Comparison of ENCODE assay signal across 1 cellular context in the genomic region with DNA sequence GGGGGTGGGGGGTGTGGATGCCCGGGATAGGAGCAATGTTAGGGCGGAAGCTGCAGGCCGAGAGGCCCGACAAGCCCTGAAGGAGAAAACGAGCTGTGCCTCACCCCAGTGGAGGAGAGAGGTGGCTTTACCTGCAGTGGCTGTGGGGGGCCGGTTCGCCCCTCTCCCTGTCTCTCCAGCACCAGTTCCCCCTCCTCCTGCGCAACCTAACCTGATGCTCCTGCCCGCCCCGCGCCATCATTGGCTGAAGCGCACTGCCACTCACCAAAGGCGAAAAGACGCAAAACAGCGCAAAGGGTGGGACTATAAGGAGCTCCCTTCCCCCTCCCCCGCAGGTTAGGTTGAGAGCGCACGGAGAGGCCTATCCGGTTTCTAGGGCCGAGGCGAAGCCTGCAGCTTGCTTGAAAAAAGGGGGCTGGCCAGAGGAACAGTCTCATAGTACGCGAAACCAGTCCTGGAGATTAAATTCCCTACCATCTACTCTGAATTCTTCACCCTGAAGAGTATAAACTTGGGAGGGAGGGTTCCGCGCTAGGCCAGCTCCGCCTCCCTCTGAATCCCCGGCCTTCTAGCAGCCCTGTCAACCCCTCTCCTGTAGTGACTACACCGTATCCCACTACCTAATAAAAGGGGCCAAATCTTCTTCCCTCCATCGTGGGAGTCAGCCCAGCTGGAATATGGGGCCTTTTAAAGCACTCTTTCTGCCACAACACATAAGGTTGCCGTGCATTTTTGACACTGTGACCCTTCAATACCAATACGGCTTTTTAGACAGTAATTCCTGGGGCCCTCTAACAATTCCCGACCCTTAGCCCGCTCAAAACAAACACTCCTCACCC.
TF ChIP-seq lines count a peak whose summit lies in the region.

No MANE protein-coding gene starts in this region.

TF ChIP-seq in HepG2, 621 proteins besides CTCF, POLR2A, EP300 and RAD21 (continued from another document and continues in another):
- TF ChIP-seq, protein P1, sequence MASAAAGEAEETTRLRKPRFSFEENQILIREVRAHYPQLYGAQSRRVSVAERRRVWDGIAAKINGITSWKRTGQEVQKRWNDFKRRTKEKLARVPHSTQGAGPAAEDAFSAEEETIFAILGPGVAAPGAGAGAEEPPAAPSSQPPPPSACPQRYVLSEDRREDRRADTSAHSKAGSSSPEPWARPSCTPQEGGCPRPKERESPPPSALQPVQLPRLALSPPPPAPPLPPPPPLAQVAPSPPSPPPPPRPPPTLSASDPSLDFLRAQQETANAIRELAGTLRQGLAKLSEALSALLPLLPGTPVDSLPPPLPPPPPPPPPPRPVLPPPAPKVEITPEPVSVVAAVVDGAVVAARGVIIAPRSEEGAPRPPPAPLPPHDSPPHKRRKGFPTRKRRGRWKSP (CRISPR knock-in tag; IDR thresholded peaks at IDR 0.05) = peak; percentile 87
- TF ChIP-seq, protein P2, sequence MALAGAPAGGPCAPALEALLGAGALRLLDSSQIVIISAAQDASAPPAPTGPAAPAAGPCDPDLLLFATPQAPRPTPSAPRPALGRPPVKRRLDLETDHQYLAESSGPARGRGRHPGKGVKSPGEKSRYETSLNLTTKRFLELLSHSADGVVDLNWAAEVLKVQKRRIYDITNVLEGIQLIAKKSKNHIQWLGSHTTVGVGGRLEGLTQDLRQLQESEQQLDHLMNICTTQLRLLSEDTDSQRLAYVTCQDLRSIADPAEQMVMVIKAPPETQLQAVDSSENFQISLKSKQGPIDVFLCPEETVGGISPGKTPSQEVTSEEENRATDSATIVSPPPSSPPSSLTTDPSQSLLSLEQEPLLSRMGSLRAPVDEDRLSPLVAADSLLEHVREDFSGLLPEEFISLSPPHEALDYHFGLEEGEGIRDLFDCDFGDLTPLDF (CRISPR knock-in tag; IDR thresholded peaks at IDR 0.05) = peak; percentile 28; the same call in 1 of the 2 replicates
- TF ChIP-seq, protein P3, sequence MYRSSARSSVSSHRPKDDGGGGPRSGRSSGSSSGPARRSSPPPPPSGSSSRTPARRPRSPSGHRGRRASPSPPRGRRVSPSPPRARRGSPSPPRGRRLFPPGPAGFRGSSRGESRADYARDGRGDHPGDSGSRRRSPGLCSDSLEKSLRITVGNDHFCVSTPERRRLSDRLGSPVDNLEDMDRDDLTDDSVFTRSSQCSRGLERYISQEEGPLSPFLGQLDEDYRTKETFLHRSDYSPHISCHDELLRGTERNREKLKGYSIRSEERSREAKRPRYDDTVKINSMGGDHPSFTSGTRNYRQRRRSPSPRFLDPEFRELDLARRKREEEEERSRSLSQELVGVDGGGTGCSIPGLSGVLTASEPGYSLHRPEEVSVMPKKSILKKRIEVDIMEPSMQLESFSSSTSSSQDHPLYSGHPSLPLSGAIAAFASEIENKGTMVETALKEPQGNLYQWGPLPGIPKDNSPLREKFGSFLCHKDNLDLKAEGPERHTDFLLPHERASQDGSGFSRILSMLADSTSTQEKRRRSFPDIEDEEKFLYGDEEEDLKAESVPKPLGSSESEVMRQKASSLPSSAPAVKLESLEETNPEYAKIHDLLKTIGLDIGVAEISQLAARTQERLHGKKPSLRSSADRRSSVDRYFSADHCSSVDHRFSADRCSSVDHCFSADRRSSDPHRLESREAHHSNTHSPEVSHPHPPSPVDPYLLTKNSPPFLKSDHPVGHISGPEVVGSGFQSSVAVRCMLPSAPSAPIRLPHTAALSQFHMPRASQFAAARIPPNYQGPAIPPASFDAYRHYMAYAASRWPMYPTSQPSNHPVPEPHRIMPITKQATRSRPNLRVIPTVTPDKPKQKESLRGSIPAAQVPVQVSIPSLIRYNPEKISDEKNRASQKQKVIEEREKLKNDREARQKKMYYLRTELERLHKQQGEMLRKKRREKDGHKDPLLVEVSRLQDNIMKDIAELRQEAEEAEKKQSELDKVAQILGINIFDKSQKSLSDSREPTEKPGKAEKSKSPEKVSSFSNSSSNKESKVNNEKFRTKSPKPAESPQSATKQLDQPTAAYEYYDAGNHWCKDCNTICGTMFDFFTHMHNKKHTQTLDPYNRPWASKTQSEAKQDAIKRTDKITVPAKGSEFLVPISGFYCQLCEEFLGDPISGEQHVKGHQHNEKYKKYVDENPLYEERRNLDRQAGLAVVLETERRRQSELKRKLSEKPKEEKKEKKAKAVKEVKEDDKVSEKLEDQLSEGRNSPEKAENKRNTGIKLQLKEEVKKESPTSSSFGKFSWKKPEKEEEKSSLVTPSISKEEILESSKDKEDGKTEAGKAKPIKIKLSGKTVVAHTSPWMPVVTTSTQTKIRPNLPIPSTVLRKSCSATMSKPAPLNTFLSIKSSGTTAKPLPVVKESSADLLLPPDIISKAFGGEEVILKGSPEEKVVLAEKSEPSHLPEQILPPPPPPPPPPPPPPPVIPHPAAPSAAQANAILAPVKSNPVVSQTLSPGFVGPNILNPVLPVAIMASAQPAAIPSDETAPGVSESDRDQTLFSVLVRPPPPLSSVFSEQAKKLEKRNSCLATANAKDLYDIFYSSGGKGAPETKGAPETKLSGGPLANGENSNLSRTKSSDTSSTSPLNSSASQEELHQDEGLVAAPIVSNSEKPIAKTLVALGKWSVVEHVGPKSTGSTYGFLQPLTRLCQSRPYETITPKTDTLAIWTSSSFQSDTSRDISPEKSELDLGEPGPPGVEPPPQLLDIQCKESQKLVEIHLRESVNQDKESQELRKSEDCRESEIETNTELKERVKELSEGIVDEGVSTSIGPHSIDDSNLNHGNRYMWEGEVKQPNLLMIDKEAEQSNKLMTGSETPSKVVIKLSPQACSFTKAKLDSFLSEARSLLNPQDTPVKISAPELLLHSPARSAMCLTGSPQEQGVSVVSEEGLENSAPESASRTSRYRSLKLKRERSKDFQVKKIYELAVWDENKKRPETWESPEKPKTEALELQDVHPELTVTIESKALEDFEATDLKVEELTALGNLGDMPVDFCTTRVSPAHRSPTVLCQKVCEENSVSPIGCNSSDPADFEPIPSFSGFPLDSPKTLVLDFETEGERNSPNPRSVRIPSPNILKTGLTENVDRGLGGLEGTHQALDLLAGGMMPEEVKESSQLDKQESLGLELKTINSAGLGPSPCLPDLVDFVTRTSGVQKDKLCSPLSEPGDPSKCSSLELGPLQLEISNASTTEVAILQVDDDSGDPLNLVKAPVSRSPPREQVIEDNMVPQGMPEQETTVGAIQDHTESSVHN (CRISPR knock-in tag; IDR thresholded peaks at IDR 0.05) = no peak
- TF ChIP-seq ZNF354B (CRISPR knock-in tag; IDR thresholded peaks at IDR 0.05) (no peak), ZNF335 (CRISPR knock-in tag; IDR thresholded peaks at IDR 0.05) (peak; percentile 99), ATF1 (CRISPR knock-in tag; IDR thresholded peaks at IDR 0.05) (peak; percentile 87), ZNF432 (CRISPR knock-in tag; IDR thresholded peaks at IDR 0.05; ENCODE audit: borderline replicate concordance) (no peak), SRSF9 (IDR thresholded peaks at IDR 0.05; ENCODE audit: borderline replicate concordance, insufficient read depth, low read depth, low read length, poor library complexity, severe bottlenecking) (no peak), PAX8 (CRISPR knock-in tag; IDR thresholded peaks at IDR 0.05; ENCODE audit: borderline replicate concordance) (no peak), PRMT3 (CRISPR knock-in tag; IDR thresholded peaks at IDR 0.05; ENCODE audit: borderline replicate concordance, low read depth) (no peak), TCF12 (IDR thresholded peaks at IDR 0.05) (no peak), TCF12 (CRISPR knock-in tag; IDR thresholded peaks at IDR 0.05) (0 out of 2 replicates have a peak, but pooled peaks have one; percentile 20), EEA1 (CRISPR knock-in tag; IDR thresholded peaks at IDR 0.05; ENCODE audit: borderline replicate concordance) (no peak), ZFP90 (CRISPR knock-in tag; IDR thresholded peaks at IDR 0.05; ENCODE audit: borderline replicate concordance) (peak; percentile 96), ISL2 (CRISPR knock-in tag; IDR thresholded peaks at IDR 0.05) (peak; percentile 56; the same call in 1 of the 2 replicates), STAT5B (CRISPR knock-in tag; IDR thresholded peaks at IDR 0.05) (peak; percentile 81; the same call in 1 of the 2 replicates), MAFK (conservative IDR thresholded peaks at IDR 0.05 in 1 of 2, IDR thresholded peaks at IDR 0.05 in 1 of 2; ENCODE audit: low read length in 2 of 2) (no peak), SIX4 (CRISPR knock-in tag; IDR thresholded peaks at IDR 0.05) (peak; percentile 85), NFIB (CRISPR knock-in tag; IDR thresholded peaks at IDR 0.05; ENCODE audit: borderline replicate concordance) (no peak)
- TF ChIP-seq, protein P4, sequence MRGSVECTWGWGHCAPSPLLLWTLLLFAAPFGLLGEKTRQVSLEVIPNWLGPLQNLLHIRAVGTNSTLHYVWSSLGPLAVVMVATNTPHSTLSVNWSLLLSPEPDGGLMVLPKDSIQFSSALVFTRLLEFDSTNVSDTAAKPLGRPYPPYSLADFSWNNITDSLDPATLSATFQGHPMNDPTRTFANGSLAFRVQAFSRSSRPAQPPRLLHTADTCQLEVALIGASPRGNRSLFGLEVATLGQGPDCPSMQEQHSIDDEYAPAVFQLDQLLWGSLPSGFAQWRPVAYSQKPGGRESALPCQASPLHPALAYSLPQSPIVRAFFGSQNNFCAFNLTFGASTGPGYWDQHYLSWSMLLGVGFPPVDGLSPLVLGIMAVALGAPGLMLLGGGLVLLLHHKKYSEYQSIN (CRISPR knock-in tag; IDR thresholded peaks at IDR 0.05; ENCODE audit: borderline replicate concordance) = no peak
- TF ChIP-seq, protein P5, sequence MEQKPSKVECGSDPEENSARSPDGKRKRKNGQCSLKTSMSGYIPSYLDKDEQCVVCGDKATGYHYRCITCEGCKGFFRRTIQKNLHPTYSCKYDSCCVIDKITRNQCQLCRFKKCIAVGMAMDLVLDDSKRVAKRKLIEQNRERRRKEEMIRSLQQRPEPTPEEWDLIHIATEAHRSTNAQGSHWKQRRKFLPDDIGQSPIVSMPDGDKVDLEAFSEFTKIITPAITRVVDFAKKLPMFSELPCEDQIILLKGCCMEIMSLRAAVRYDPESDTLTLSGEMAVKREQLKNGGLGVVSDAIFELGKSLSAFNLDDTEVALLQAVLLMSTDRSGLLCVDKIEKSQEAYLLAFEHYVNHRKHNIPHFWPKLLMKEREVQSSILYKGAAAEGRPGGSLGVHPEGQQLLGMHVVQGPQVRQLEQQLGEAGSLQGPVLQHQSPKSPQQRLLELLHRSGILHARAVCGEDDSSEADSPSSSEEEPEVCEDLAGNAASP (CRISPR knock-in tag; IDR thresholded peaks at IDR 0.05; ENCODE audit: borderline replicate concordance) = peak; percentile 85
- TF ChIP-seq, protein P6, sequence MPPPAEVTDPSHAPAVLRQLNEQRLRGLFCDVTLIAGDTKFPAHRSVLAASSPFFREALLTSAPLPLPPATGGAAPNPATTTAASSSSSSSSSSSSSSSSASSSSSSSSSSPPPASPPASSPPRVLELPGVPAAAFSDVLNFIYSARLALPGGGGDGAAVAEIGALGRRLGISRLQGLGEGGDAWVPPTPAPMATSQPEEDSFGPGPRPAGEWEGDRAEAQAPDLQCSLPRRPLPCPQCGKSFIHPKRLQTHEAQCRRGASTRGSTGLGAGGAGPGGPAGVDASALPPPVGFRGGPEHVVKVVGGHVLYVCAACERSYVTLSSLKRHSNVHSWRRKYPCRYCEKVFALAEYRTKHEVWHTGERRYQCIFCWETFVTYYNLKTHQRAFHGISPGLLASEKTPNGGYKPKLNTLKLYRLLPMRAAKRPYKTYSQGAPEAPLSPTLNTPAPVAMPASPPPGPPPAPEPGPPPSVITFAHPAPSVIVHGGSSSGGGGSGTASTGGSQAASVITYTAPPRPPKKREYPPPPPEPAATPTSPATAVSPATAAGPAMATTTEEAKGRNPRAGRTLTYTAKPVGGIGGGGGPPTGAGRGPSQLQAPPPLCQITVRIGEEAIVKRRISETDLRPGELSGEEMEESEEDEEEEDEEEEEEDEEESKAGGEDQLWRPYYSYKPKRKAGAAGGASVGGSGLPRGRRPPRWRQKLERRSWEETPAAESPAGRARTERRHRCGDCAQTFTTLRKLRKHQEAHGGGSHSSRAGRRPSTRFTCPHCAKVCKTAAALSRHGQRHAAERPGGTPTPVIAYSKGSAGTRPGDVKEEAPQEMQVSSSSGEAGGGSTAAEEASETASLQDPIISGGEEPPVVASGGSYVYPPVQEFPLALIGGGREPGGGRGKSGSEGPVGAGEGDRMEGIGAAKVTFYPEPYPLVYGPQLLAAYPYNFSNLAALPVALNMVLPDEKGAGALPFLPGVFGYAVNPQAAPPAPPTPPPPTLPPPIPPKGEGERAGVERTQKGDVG (CRISPR knock-in tag; IDR thresholded peaks at IDR 0.05; ENCODE audit: borderline replicate concordance) = 0 out of 2 replicates have a peak, but pooled peaks have one; percentile 70
- TF ChIP-seq, protein P7, sequence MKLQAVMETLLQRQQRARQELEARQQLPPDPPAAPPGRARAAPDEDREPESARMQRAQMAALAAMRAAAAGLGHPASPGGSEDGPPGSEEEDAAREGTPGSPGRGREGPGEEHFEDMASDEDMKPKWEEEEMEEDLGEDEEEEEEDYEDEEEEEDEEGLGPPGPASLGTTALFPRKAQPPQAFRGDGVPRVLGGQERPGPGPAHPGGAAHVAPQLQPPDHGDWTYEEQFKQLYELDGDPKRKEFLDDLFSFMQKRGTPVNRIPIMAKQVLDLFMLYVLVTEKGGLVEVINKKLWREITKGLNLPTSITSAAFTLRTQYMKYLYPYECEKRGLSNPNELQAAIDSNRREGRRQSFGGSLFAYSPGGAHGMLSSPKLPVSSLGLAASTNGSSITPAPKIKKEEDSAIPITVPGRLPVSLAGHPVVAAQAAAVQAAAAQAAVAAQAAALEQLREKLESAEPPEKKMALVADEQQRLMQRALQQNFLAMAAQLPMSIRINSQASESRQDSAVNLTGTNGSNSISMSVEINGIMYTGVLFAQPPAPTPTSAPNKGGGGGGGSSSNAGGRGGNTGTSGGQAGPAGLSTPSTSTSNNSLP (IDR thresholded peaks at IDR 0.05; ENCODE audit: low read depth, low read length) = no peak
- TF ChIP-seq, protein P8, sequence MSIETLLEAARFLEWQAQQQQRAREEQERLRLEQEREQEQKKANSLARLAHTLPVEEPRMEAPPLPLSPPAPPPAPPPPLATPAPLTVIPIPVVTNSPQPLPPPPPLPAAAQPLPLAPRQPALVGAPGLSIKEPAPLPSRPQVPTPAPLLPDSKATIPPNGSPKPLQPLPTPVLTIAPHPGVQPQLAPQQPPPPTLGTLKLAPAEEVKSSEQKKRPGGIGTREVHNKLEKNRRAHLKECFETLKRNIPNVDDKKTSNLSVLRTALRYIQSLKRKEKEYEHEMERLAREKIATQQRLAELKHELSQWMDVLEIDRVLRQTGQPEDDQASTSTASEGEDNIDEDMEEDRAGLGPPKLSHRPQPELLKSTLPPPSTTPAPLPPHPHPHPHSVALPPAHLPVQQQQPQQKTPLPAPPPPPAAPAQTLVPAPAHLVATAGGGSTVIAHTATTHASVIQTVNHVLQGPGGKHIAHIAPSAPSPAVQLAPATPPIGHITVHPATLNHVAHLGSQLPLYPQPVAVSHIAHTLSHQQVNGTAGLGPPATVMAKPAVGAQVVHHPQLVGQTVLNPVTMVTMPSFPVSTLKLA (IDR thresholded peaks at IDR 0.05) = no peak
